Comparison of ENCODE assay signal across 13 cellular contexts in the genomic region with DNA sequence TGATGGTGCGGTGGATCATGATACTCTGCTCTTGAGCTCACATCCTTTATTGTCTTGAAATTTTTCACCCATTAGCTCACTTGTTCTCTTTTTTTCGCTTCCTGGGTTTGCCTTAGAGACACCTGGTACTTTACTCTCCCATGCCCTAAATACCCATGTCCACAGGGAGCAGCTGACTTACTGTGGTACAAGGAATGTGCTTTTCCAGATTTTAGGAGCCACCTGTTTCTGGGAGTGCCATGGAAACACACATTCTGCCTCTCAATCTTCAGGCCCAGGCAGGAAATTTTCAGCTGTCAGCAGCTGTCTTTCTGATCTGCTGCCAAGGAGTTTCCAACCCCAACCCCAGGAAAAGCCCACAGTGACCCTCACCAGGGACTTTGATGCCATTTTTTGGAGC. TPM values are rescaled to one million over a fixed set of nuclear protein-coding genes. Genes with fewer than 3 reads are reported as not detected.
DNase-seq lines count a peak whose midpoint lies in the region; ATAC-seq and TF ChIP-seq lines count a peak whose summit lies in the region.
"Had no signal": no experiment of that assay in that cellular context is flagged by ENCODE, and none has a peak within 500 bp of the region (broad histone marks: within the 10 kb centered on the region; RNA-seq: fewer than 3 reads in every experiment).

No MANE protein-coding gene starts in this region.

- no peak for TF ChIP-seq CTCF in left ventricle myocardium inferior (IDR thresholded peaks at IDR 0.05; ENCODE audit: borderline replicate concordance)
- TF ChIP-seq CTCF in nephron (IDR thresholded peaks at IDR 0.05; ENCODE audit: unreplicated experiment in 3 of 3) = no peak
- no peak for TF ChIP-seq CTCF in GM20000 (IDR thresholded peaks at IDR 0.05; ENCODE audit: extremely low read depth, missing control alignments)

- peaks cover 2% of the 10 kb centered on the region for H3K9me3 Mint-ChIP-seq in nephron

- H3K4me3 ChIP-seq in left ventricle myocardium inferior (no peak overlapping the region), right cardiac atrium (ENCODE audit: low read length) (no peak overlapping the region)

- H3K4me1 ChIP-seq in left ventricle myocardium inferior (peaks cover 67% of the 10 kb centered on the region), right cardiac atrium (ENCODE audit: control insufficient read depth, insufficient read depth, low read length) (peaks cover 8% of the 10 kb centered on the region)

- peak overlapping the region; percentile 74 to 89 (median 76) for H3K27ac Mint-ChIP-seq in nephron
- H3K27ac Mint-ChIP-seq: CD8-positive, alpha-beta memory T cell had no signal

- H3K27me3 ChIP-seq in left ventricle myocardium inferior (ENCODE audit: low read depth) = no peaks in the 10 kb centered on the region
- H3K27me3 ChIP-seq in right cardiac atrium (ENCODE audit: control insufficient read depth, insufficient read depth) = no peaks in the 10 kb centered on the region

- peaks cover 8% of the 10 kb centered on the region for H3K36me3 Mint-ChIP-seq in nephron (ENCODE audit: low read depth)
- H3K36me3 Mint-ChIP-seq: CD8-positive, alpha-beta memory T cell had no signal

- H3K4me3 Mint-ChIP-seq in nephron = peak overlapping the region in 2 of 3 experiments; percentile 24 to 41
- H3K4me3 Mint-ChIP-seq: CD8-positive, alpha-beta memory T cell had no signal

- DNase-seq in left ventricle myocardium inferior = no peak
- no peak for DNase-seq in right cardiac atrium
- DNase-seq in NCI-H748 (lab: John Stamatoyannopoulos, UW; ENCODE audit: unreplicated experiment) = peak; percentile 72
- no peak for DNase-seq in GM20000 (ENCODE audit: low spot score)
- no peak for DNase-seq in NCI-H526 treated with DMSO at 0.1 percent for 48 hours (lab: John Stamatoyannopoulos, UW)
- DNase-seq in kidney tubule cell (ENCODE audit: low spot score) = no peak
- DNase-seq: CD8-positive, alpha-beta memory T cell; NCI-H146; NCI-H774; SHP77 treated with DMSO at 0.1 percent for 48 hours; T-helper 1 cell had no signal

- intact Hi-C loops in left ventricle myocardium inferior (cut with micrococcal nuclease) = no loop called here
- intact Hi-C loops in right cardiac atrium (cut with DNase I) = no loop called here

- peaks cover 3% of the 10 kb centered on the region for H3K27me3 Mint-ChIP-seq in nephron (ENCODE audit: low read depth)
- H3K27me3 Mint-ChIP-seq: CD8-positive, alpha-beta memory T cell had no signal

- H3K9me3 ChIP-seq in left ventricle myocardium inferior (replicated peaks) (no peaks in the 10 kb centered on the region), right cardiac atrium (ENCODE audit: control insufficient read depth, low read length) (no peaks in the 10 kb centered on the region)

- 50% methylated on average over 2 of the region's 2 CpGs for WGBS in right cardiac atrium

- H3K4me1 Mint-ChIP-seq in nephron = peaks cover 46% of the 10 kb centered on the region
- H3K4me1 Mint-ChIP-seq: CD8-positive, alpha-beta memory T cell had no signal

- no peaks in the 10 kb centered on the region for H3K36me3 ChIP-seq in left ventricle myocardium inferior

- H3K27ac ChIP-seq in left ventricle myocardium inferior (replicated peaks) (peak overlapping the region; percentile 10), right cardiac atrium (ENCODE audit: low read length) (no peak overlapping the region)

- ATAC-seq in right cardiac atrium = no peak
- ATAC-seq: SK-N-SH treated with all-trans-retinoic acid at 6 μM for 48 hours had no signal

RNA-seq across cellular contexts. Expression of a gene that starts 18.9 kb away (rescaled TPM):
- total RNA-seq in left ventricle myocardium inferior (71.8 TPM), right cardiac atrium (10 to 100 TPM; 55.9 to 80.8 (median 69.2) TPM)
- polyA plus RNA-seq in right cardiac atrium = 22.5 TPM
- total RNA-seq: CD8-positive, alpha-beta memory T cell had no signal
- polyA plus RNA-seq: CD8-positive, alpha-beta memory T cell had no signal
